Comparison of ENCODE assay signal across 8 cellular contexts in the genomic region with DNA sequence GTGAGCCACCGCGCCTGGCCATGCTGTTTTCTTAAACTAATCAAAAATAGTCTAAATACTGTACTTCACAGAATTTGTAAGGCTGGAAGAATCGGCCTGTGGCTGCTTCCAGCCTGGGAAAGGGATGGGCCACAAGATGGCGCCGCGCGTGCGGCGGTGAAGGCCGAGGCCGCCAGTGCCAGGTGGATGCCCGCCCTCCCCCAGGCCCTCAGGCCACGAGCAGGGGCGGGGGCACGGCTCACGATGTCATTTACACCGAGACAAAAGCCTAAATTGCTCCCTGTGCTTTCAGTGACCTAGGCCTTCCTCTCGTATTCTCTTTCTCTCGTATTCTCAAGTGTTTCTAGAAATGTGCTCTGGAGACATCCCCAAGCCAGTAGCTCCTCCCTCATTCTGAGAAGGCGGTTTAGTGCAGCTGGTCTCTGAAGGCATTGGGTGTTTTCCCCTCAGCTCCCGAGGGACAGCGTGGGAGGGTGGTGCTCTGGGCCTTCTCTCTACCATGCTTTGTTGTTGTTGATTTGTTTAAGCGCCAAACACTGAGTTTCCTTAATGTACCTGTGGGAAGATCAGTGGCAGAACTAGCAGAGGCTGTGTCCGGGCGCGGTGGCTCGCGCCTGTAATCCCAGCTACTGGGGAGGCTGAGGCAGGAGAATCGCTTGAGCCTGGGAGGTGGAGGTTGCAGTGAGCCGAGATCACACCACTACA.
DNase-seq lines count a peak whose midpoint lies in the region; ATAC-seq and TF ChIP-seq lines count a peak whose summit lies in the region.

No MANE protein-coding gene starts in this region.

- H2BK12ac ChIP-seq in trophoblast cell (ENCODE audit: low read length): no peak overlapping the region

- no peak overlapping the region for H4K12ac ChIP-seq in trophoblast cell (ENCODE audit: low read depth, low read length)

- H2BK120ac ChIP-seq in trophoblast cell (ENCODE audit: insufficient read depth, low read length, poor library complexity): no peak overlapping the region

- H3K36me3 Mint-ChIP-seq in activated naive CD8-positive, alpha-beta T cell: peaks cover 2% of the 10 kb centered on the region
- no peaks in the 10 kb centered on the region for H3K36me3 Mint-ChIP-seq in type B pancreatic cell

- H3K79me2 ChIP-seq in trophoblast cell (ENCODE audit: control insufficient read depth, insufficient read depth, low read length, poor library complexity): no peaks in the 10 kb centered on the region

- peaks cover 6% of the 10 kb centered on the region for H3K4me1 Mint-ChIP-seq in activated naive CD8-positive, alpha-beta T cell (ENCODE audit: low read depth)
- H3K4me1 Mint-ChIP-seq in type B pancreatic cell (ENCODE audit: unreplicated experiment): peaks cover 9% of the 10 kb centered on the region

- peak overlapping the region; percentile 34 for H3K4me3 ChIP-seq in MG63
- peak overlapping the region; percentile 76 for H3K4me3 ChIP-seq in SK-N-MC
- no peak overlapping the region for H3K4me3 ChIP-seq in trophoblast cell (ENCODE audit: low read depth, low read length)

- peak overlapping the region; percentile 77 for H3K4me3 Mint-ChIP-seq in activated naive CD8-positive, alpha-beta T cell
- H3K4me3 Mint-ChIP-seq in type B pancreatic cell: peak overlapping the region; percentile 85

- DNase-seq in GM04504 (ENCODE audit: low read depth) (peak; percentile 40), HCEC 1CT (peak; percentile 48), MG63 (peak; percentile 76), SK-N-MC (ENCODE audit: low read depth, low spot score) (no peak), Right ventricle myocardium superior (peak; percentile 88), trophoblast cell (peak; percentile 68 to 70), type B pancreatic cell (ENCODE audit: extremely low spot score, unreplicated experiment) (peak; percentile 82)

- intact Hi-C loops in Right ventricle myocardium superior (cut with DNase I): loop anchor here (5.0 to 10.0 kb wide), 3 partner anchors 393 to 640 kb away; no protein-coding TSS in a partner anchor

- no peak overlapping the region for H3K23ac ChIP-seq in trophoblast cell (ENCODE audit: low read length)

- peak; percentile 90 for ATAC-seq in Right ventricle myocardium superior (ENCODE audit: poor library complexity)

- no peak overlapping the region for H4K8ac ChIP-seq in trophoblast cell (ENCODE audit: low read depth, low read length)

- H3K9ac ChIP-seq in SK-N-MC (ENCODE audit: insufficient read length): no peak overlapping the region
- no peak overlapping the region for H3K9ac ChIP-seq in trophoblast cell (ENCODE audit: low read length)

- H3K4ac ChIP-seq in trophoblast cell (ENCODE audit: low read depth, low read length): no peak overlapping the region

- peak overlapping the region; percentile 37 for H3K27ac Mint-ChIP-seq in activated naive CD8-positive, alpha-beta T cell
- peak overlapping the region; percentile 90 for H3K27ac Mint-ChIP-seq in type B pancreatic cell

- no peak overlapping the region for H2BK5ac ChIP-seq in trophoblast cell (ENCODE audit: low read depth, low read length, poor library complexity)

- no CpG with 5 or more reads among the region's 30 CpGs for WGBS in trophoblast cell (ENCODE audit: extremely low coverage, insufficient coverage, insufficient read length)

- peak overlapping the region; percentile 80 for H2AFZ ChIP-seq in trophoblast cell (ENCODE audit: insufficient read depth, low read length, poor library complexity)

- H4K91ac ChIP-seq in trophoblast cell (ENCODE audit: low read depth, low read length): no peak overlapping the region

- H3K36me3 ChIP-seq in MG63 (no peaks in the 10 kb centered on the region), SK-N-MC (ENCODE audit: insufficient read depth, low read length) (no peaks in the 10 kb centered on the region), trophoblast cell (ENCODE audit: control insufficient read depth in 1 of 2, insufficient read depth in 2 of 2, low read length in 2 of 2) (no peaks in the 10 kb centered on the region)

- H3K27ac ChIP-seq in SK-N-MC: no peak overlapping the region
- no peak overlapping the region for H3K27ac ChIP-seq in trophoblast cell (ENCODE audit: low read depth, low read length)

- H3K14ac ChIP-seq in trophoblast cell (ENCODE audit: low read length): no peak overlapping the region

- peaks cover 0 to 4% of the 10 kb centered on the region in 2 experiments for H3K4me1 ChIP-seq in trophoblast cell (ENCODE audit: control insufficient read depth in 1 of 2, insufficient read depth in 2 of 2, low read length in 2 of 2)

- H3K4me2 ChIP-seq in trophoblast cell (ENCODE audit: low read length): peak overlapping the region; percentile 61

- no peaks in the 10 kb centered on the region for H3K79me1 ChIP-seq in trophoblast cell (ENCODE audit: low read length)

- H2AK5ac ChIP-seq in trophoblast cell (ENCODE audit: low read length): no peak overlapping the region

- H3K9me3 ChIP-seq in MG63 (no peaks in the 10 kb centered on the region), SK-N-MC (ENCODE audit: low read depth, low read length) (no peaks in the 10 kb centered on the region), trophoblast cell (ENCODE audit: insufficient read depth, low read depth, low read length) (no peaks in the 10 kb centered on the region)

- H3K27me3 ChIP-seq in MG63 (no peaks in the 10 kb centered on the region), trophoblast cell (ENCODE audit: insufficient read depth, low read length) (no peaks in the 10 kb centered on the region)

- H3K27me3 Mint-ChIP-seq in activated naive CD8-positive, alpha-beta T cell: no peaks in the 10 kb centered on the region
- H3K27me3 Mint-ChIP-seq in type B pancreatic cell: no peaks in the 10 kb centered on the region

- TF ChIP-seq CTCF in type B pancreatic cell (conservative IDR thresholded peaks at IDR 0.05): peak; percentile 85

- H3K9me3 Mint-ChIP-seq in activated naive CD8-positive, alpha-beta T cell (ENCODE audit: low read depth): no peaks in the 10 kb centered on the region
- H3K9me3 Mint-ChIP-seq in type B pancreatic cell: no peaks in the 10 kb centered on the region

- no peak overlapping the region for H3K18ac ChIP-seq in trophoblast cell (ENCODE audit: low read length)
